ENCODE assay signal across 1 cellular context in genomic region chr14:103057372-103058208, GRCh38.
TF ChIP-seq lines count a peak whose summit lies in the region.

A gene with protein sequence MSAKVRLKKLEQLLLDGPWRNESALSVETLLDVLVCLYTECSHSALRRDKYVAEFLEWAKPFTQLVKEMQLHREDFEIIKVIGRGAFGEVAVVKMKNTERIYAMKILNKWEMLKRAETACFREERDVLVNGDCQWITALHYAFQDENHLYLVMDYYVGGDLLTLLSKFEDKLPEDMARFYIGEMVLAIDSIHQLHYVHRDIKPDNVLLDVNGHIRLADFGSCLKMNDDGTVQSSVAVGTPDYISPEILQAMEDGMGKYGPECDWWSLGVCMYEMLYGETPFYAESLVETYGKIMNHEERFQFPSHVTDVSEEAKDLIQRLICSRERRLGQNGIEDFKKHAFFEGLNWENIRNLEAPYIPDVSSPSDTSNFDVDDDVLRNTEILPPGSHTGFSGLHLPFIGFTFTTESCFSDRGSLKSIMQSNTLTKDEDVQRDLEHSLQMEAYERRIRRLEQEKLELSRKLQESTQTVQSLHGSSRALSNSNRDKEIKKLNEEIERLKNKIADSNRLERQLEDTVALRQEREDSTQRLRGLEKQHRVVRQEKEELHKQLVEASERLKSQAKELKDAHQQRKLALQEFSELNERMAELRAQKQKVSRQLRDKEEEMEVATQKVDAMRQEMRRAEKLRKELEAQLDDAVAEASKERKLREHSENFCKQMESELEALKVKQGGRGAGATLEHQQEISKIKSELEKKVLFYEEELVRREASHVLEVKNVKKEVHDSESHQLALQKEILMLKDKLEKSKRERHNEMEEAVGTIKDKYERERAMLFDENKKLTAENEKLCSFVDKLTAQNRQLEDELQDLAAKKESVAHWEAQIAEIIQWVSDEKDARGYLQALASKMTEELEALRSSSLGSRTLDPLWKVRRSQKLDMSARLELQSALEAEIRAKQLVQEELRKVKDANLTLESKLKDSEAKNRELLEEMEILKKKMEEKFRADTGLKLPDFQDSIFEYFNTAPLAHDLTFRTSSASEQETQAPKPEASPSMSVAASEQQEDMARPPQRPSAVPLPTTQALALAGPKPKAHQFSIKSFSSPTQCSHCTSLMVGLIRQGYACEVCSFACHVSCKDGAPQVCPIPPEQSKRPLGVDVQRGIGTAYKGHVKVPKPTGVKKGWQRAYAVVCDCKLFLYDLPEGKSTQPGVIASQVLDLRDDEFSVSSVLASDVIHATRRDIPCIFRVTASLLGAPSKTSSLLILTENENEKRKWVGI (N-terminal part only) (minus strand): TSS chr14:103057549. CDS start chr14:103057173, 376 bp downstream.

TF ChIP-seq in SK-N-SH treated with all-trans-retinoic acid at 6 μM for 48 hours, 23 proteins besides CTCF, POLR2A, EP300 and RAD21 (continued from another document):
- TF ChIP-seq POU6F1 (CRISPR knock-in tag; IDR thresholded peaks at IDR 0.05; ENCODE audit: borderline replicate concordance, low read depth) = no peak
- TF ChIP-seq ZFP30 (CRISPR knock-in tag; IDR thresholded peaks at IDR 0.05) = no peak
- no peak for TF ChIP-seq TSHZ2 (CRISPR knock-in tag; IDR thresholded peaks at IDR 0.05)
- no peak for TF ChIP-seq ESRRG (CRISPR knock-in tag; IDR thresholded peaks at IDR 0.05)
- TF ChIP-seq OSR1 (CRISPR knock-in tag; IDR thresholded peaks at IDR 0.05) = no peak
